Comparison of ENCODE assay signal across 11 cellular contexts in genomic region chr2:182950546-182950945, GRCh38.
A peak's percentile ranks its signal among the peaks of the same experiment; 100 is the strongest.
DNase-seq lines count a peak whose midpoint lies in the region; ATAC-seq, FAIRE-seq and TF ChIP-seq lines count a peak whose summit lies in the region.
"Had no signal": no experiment of that assay in that cellular context is flagged by ENCODE, and none has a peak within 500 bp of the region (broad histone marks: within the 10 kb centered on the region; RNA-seq: fewer than 3 reads in every experiment).

No MANE protein-coding gene starts in this region.

- H3K4me2 ChIP-seq in K562 (ENCODE audit: insufficient read depth, low read length), result no peak overlapping the region
- H3K4me2 ChIP-seq: BLaER1 treated with 17β-estradiol and CSF1 and Interleukin-3, amounts not matched to agents 10 nM and 100 nM had no signal

- ATAC-seq in K562, result no peak
- ATAC-seq in gastrocnemius medialis, result no peak

- no peaks in the 10 kb centered on the region for H3K9me1 ChIP-seq in K562 (ENCODE audit: control insufficient read depth, insufficient read depth, low read length)

- WGBS in K562 (ENCODE audit: insufficient coverage, low coverage, missing lambda C conversion rate), result 100% methylated on average over 3 of the region's 3 CpGs

- POLR2A ChIA-PET in A673 (lab: Charles Lee; ENCODE audit: low non-redundant PET), result no interaction called here
- POLR2A ChIA-PET in K562 (lab: Yijun Ruan, JAX), result interaction anchor here (0.7 to 2.4 kb wide), 8 partner anchors 8 to 168 kb away, joined by 3 to 11 read pairs (median 4); no protein-coding TSS in a partner anchor

- H3K36me3 ChIP-seq in A673 (ENCODE audit: insufficient read depth, low read length, poor library complexity, severe bottlenecking), result peaks cover 30% of the 10 kb centered on the region
- H3K36me3 ChIP-seq in K562 (ENCODE audit: control insufficient read depth, insufficient read depth, low read length), result peaks cover 77% of the 10 kb centered on the region
- H3K36me3 ChIP-seq in gastrocnemius medialis, result peaks cover 0 to 36% of the 10 kb centered on the region in 2 donors
- H3K36me3 ChIP-seq: BLaER1 treated with 17β-estradiol and CSF1 and Interleukin-3, amounts not matched to agents 10 nM and 100 nM had no signal

- H3K27me3 ChIP-seq in A673 (replicated peaks; ENCODE audit: insufficient read depth, low read depth, low read length, poor library complexity), result no peaks in the 10 kb centered on the region
- no peaks in the 10 kb centered on the region for H3K27me3 ChIP-seq in K562 (ENCODE audit: control insufficient read depth in 2 of 2, insufficient read depth in 2 of 2, low read length in 2 of 2)
- H3K27me3 ChIP-seq in gastrocnemius medialis, result no peaks in the 10 kb centered on the region
- H3K27me3 ChIP-seq: BLaER1 treated with 17β-estradiol and CSF1 and Interleukin-3, amounts not matched to agents 10 nM and 100 nM had no signal

- 0 out of 3 replicates have a peak, but pooled peaks cover 2% of the 10 kb centered on the region for H3K79me2 ChIP-seq in K562 (ENCODE audit: control insufficient read depth, insufficient read depth, low read length)

- H3K4me1 ChIP-seq in A673 (ENCODE audit: insufficient read depth, low read length, poor library complexity, severe bottlenecking), result peaks cover 71% of the 10 kb centered on the region
- H3K4me1 ChIP-seq in K562 (replicated peaks in 1 of 2; ENCODE audit: control insufficient read depth in 2 of 2, insufficient read depth in 2 of 2, low read length in 2 of 2), result peaks cover 4 to 17% of the 10 kb centered on the region in 2 experiments; a peak in 4 of 5 replicates
- H3K4me1 ChIP-seq in gastrocnemius medialis, result peaks cover 6 to 20% of the 10 kb centered on the region in 2 donors

- in situ Hi-C loops in K562 (cut with MboI), result no loop called here
- in situ Hi-C loops in gastrocnemius medialis (cut with MboI; ENCODE audit: low sequenced_read_pairs in 4 of 4), result no loop called here

- no peak for DNase-seq in A673 (ENCODE audit: low spot score)
- no peak for DNase-seq in K562 (ENCODE audit: extremely low read depth in 1 of 4, low spot score in 3 of 4)
- DNase-seq in gastrocnemius medialis, result no peak
- no peak for DNase-seq in SHP77 treated with DMSO at 0.1 percent for 48 hours (lab: John Stamatoyannopoulos, UW)
- no peak for DNase-seq in activated gamma-delta T cell (lab: John Stamatoyannopoulos, UW)
- no peak for DNase-seq in superior temporal gyrus (ENCODE audit: extremely low spot score)
- DNase-seq in NCI-H1930 (lab: John Stamatoyannopoulos, UW), result no peak
- DNase-seq: CD4-positive, CD25-positive, alpha-beta regulatory T cell; GM23248 had no signal

- H2AFZ ChIP-seq in K562 (ENCODE audit: low read depth, low read length), result no peak overlapping the region
- H2AFZ ChIP-seq: GM23248 had no signal

- CTCF ChIA-PET in A673 (lab: Charles Lee), result no interaction called here
- CTCF ChIA-PET in K562 (lab: Yijun Ruan, JAX; ENCODE audit: low intra/inter-chr PET ratio), result no interaction called here

- TF ChIP-seq POLR2A in K562 (conservative IDR thresholded peaks at IDR 0.05), result no peak
- TF ChIP-seq POLR2A in gastrocnemius medialis (IDR thresholded peaks at IDR 0.05), result no peak

- TF ChIP-seq CTCF in A673 (conservative IDR thresholded peaks at IDR 0.05; ENCODE audit: low read depth, low read length), result no peak
- no peak for TF ChIP-seq CTCF in K562 (IDR thresholded peaks at IDR 0.05 in 2 of 3, conservative IDR thresholded peaks at IDR 0.05 in 1 of 3; ENCODE audit: insufficient read depth in 2 of 3, low read depth in 1 of 3, low read length in 3 of 3)
- no peak for TF ChIP-seq CTCF in gastrocnemius medialis (IDR thresholded peaks at IDR 0.05 in 4 of 5, conservative IDR thresholded peaks at IDR 0.05 in 1 of 5)

- H3K4me3 ChIP-seq in A673 (ENCODE audit: low read depth, low read length, poor library complexity, severe bottlenecking), result no peak overlapping the region
- H3K4me3 ChIP-seq in K562, result no peak overlapping the region
- H3K4me3 ChIP-seq in gastrocnemius medialis, result no peak overlapping the region
- H3K4me3 ChIP-seq: BLaER1 treated with 17β-estradiol and CSF1 and Interleukin-3, amounts not matched to agents 10 nM and 100 nM; GM23248 had no signal

- H3K9me3 ChIP-seq in A673 (ENCODE audit: low read depth, low read length, poor library complexity, severe bottlenecking) (no peaks in the 10 kb centered on the region), K562 (replicated peaks; ENCODE audit: control insufficient read depth, insufficient read depth, low read depth, low read length) (no peaks in the 10 kb centered on the region), gastrocnemius medialis (no peaks in the 10 kb centered on the region)
- H3K9me3 ChIP-seq: BLaER1 treated with 17β-estradiol and CSF1 and Interleukin-3, amounts not matched to agents 10 nM and 100 nM had no signal

- intact Hi-C loops in A673 (cut with micrococcal nuclease; ENCODE audit: unreplicated experiment), result no loop called here
- intact Hi-C loops in K562 (cut with micrococcal nuclease), result no loop called here
- intact Hi-C loops in gastrocnemius medialis (cut with DNase I; ENCODE audit: low total_unique reads), result loop anchor here (5.0 kb wide), 1 partner anchor 38 kb away; no protein-coding TSS in a partner anchor

- H4K20me1 ChIP-seq in K562 (replicated peaks; ENCODE audit: control insufficient read depth, insufficient read depth, low read length), result no peaks in the 10 kb centered on the region
- H4K20me1 ChIP-seq: BLaER1 treated with 17β-estradiol and CSF1 and Interleukin-3, amounts not matched to agents 10 nM and 100 nM had no signal

- BruUV-seq in A673 (replicated peaks; lab: Mats Ljungman, UMichigan), result no TSS peak
- BruUV-seq in K562 (replicated peaks; lab: Mats Ljungman, UMichigan), result no TSS peak

- no peak for TF ChIP-seq RAD21 in K562 (CRISPR knock-in tag; conservative IDR thresholded peaks at IDR 0.05 in 1 of 2, IDR thresholded peaks at IDR 0.05 in 1 of 2)

- H3K27ac ChIP-seq in A673 (ENCODE audit: low read depth, low read length, poor library complexity, severe bottlenecking) (peak overlapping the region; percentile 10), K562 (ENCODE audit: extremely low read depth, low read depth, low read length) (peak overlapping the region; percentile 92; the same call in 1 of the 3 replicates), gastrocnemius medialis (peak overlapping the region; percentile 68 to 85 (median 77))
- H3K27ac ChIP-seq: BLaER1 treated with 17β-estradiol and CSF1 and Interleukin-3, amounts not matched to agents 10 nM and 100 nM; GM23248 had no signal

- no peak overlapping the region for H3K9ac ChIP-seq in K562 (ENCODE audit: insufficient read depth in 1 of 2, low read depth in 2 of 2, low read length in 2 of 2)
- H3K9ac ChIP-seq: BLaER1 treated with 17β-estradiol and CSF1 and Interleukin-3, amounts not matched to agents 10 nM and 100 nM; GM23248 had no signal

- TF ChIP-seq EP300 in K562 (IDR thresholded peaks at IDR 0.05; ENCODE audit: low read length), result no peak

- FAIRE-seq in G401.6 (lab: Jason Lieb, UNC), result peak; percentile 11
- no peak for FAIRE-seq in K562 (lab: Jason Lieb, UNC)

TF ChIP-seq in K562, 482 proteins besides CTCF, POLR2A, EP300 and RAD21:
- TF ChIP-seq NCOA2 (IDR thresholded peaks at IDR 0.05; ENCODE audit: partially characterized antibody in 2 of 2) (no peak), POLR2H (tag; IDR thresholded peaks at IDR 0.05; ENCODE audit: low read depth) (peak; percentile 43; the same call in 1 of the 2 replicates)

Comparison
In these comparisons a context has a peak if more than half of its experiments do, and no peak if none do; other contexts are left out.
1. H3K27ac ChIP-seq: peak in every context shown above with its lines; median percentile 92 in K562; 77 in gastrocnemius medialis; 10 in A673.